24 cellular contexts compared by ENCODE assay signal in the genomic region with DNA sequence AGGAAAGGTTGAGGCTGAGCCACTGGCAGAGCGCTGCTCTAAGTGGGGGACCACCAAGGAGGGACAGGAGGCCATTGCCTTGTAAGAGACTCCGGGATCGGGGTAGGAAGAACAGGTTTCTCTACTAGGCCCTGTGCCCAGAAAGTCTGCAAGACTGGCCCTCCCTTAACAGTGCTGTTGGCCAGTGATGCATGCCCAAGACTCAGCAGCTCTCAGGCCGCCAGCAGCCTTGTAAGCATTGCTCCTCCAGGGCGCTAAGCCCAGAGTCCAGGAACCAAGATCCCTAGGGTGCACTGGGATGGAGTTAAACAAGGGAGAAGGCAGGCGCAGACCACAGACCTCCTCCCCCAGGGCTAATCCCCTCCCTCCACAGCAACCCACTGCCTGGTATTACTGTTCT.
"Had no signal": no experiment of that assay in that cellular context is flagged by ENCODE, and none has a peak within 500 bp of the region (broad histone marks: within the 10 kb centered on the region; RNA-seq: fewer than 3 reads in every experiment).

No MANE protein-coding gene starts in this region.

- H3K36me3 Mint-ChIP-seq: memory B cell, mesothelial cell of epicardium had no signal

- DNase-seq: cortex of kidney; dorsolateral prefrontal cortex; effector CD8-positive, alpha-beta T cell; glutamatergic neuron; kidney glomerular epithelial cell; lower lobe of right lung; psoas muscle; spleen; stimulated activated CD4-positive, alpha-beta T cell treated with anti-CD3 and anti-CD28 coated beads, Interleukin-15, amount 100 ng/mL, for 24 hours; stimulated activated CD4-positive, alpha-beta T cell treated with anti-CD3 and anti-CD28 coated beads, Interleukin-1b, Interleukin-23, amount 100 ng/mL, for 48 hours; stimulated activated CD4-positive, alpha-beta T cell treated with anti-CD3 and anti-CD28 coated beads, Interleukin-4, amount 100 ng/mL, for 24 hours; stimulated activated naive B cell treated with anti-CD40 and anti-IgM and Interleukin-4, amounts not matched to agents 10 μg/mL and 1 μg/mL and 100 μg/mL, for 72 hours; stimulated activated naive CD8-positive, alpha-beta T cell treated with anti-CD3 and anti-CD28 coated beads, Interleukin-15, amount 100 ng/mL, for 72 hours; trophoblast cell had no signal

- H3K27ac Mint-ChIP-seq: memory B cell; mesothelial cell of epicardium; nephron; stimulated activated naive B cell treated with anti-CD40 and anti-IgM and Interleukin-4, amounts not matched to agents 10 μg/mL and 1 μg/mL and 100 μg/mL, for 72 hours; stimulated activated naive CD8-positive, alpha-beta T cell treated with anti-CD3 and anti-CD28 coated beads, Interleukin-15, amount 100 ng/mL, for 72 hours had no signal

- H3K9ac ChIP-seq: parathyroid adenoma had no signal

- ATAC-seq: gastroesophageal sphincter; left lung; lower lobe of right lung; psoas muscle; sciatic nerve; stimulated activated naive B cell treated with anti-CD40 and anti-IgM and Interleukin-4, amounts not matched to agents 10 μg/mL and 1 μg/mL and 100 μg/mL, for 72 hours had no signal

- H2AFZ ChIP-seq: parathyroid adenoma had no signal

- H3K4me3 Mint-ChIP-seq: central memory CD8-positive, alpha-beta T cell; memory B cell; mesothelial cell of epicardium; nephron; stimulated activated naive B cell treated with anti-CD40 and anti-IgM and Interleukin-4, amounts not matched to agents 10 μg/mL and 1 μg/mL and 100 μg/mL, for 72 hours; stimulated activated naive CD8-positive, alpha-beta T cell treated with anti-CD3 and anti-CD28 coated beads, Interleukin-15, amount 100 ng/mL, for 72 hours had no signal

- H3K4me1 Mint-ChIP-seq: central memory CD8-positive, alpha-beta T cell; memory B cell; mesothelial cell of epicardium; nephron; stimulated activated naive B cell treated with anti-CD40 and anti-IgM and Interleukin-4, amounts not matched to agents 10 μg/mL and 1 μg/mL and 100 μg/mL, for 72 hours; stimulated activated naive CD8-positive, alpha-beta T cell treated with anti-CD3 and anti-CD28 coated beads, Interleukin-15, amount 100 ng/mL, for 72 hours had no signal

- H3K27me3 ChIP-seq: esophagus muscularis mucosa, gastroesophageal sphincter, left lung, spleen had no signal

- H3K4me3 ChIP-seq: dorsolateral prefrontal cortex, esophagus muscularis mucosa, gastroesophageal sphincter, left lung, lower lobe of right lung, psoas muscle, spleen, thoracic aorta had no signal

- H3K9me3 ChIP-seq: gastroesophageal sphincter, left lung, lower lobe of right lung, psoas muscle, thoracic aorta had no signal

- H3K27ac ChIP-seq: dorsolateral prefrontal cortex, esophagus muscularis mucosa, gastroesophageal sphincter, left lung, lower lobe of right lung, parathyroid adenoma, psoas muscle, spleen, thoracic aorta had no signal

- H3K4me1 ChIP-seq: esophagus muscularis mucosa, gastroesophageal sphincter, left lung, lower lobe of right lung, parathyroid adenoma, psoas muscle had no signal

- H3K9me3 Mint-ChIP-seq: central memory CD8-positive, alpha-beta T cell; mesothelial cell of epicardium had no signal

- H3K79me2 ChIP-seq: parathyroid adenoma had no signal

- H3K36me3 ChIP-seq: esophagus muscularis mucosa, gastroesophageal sphincter, left lung, lower lobe of right lung, spleen, thoracic aorta had no signal
